ENCODE assay signal across 1 cellular context in the genomic region with DNA sequence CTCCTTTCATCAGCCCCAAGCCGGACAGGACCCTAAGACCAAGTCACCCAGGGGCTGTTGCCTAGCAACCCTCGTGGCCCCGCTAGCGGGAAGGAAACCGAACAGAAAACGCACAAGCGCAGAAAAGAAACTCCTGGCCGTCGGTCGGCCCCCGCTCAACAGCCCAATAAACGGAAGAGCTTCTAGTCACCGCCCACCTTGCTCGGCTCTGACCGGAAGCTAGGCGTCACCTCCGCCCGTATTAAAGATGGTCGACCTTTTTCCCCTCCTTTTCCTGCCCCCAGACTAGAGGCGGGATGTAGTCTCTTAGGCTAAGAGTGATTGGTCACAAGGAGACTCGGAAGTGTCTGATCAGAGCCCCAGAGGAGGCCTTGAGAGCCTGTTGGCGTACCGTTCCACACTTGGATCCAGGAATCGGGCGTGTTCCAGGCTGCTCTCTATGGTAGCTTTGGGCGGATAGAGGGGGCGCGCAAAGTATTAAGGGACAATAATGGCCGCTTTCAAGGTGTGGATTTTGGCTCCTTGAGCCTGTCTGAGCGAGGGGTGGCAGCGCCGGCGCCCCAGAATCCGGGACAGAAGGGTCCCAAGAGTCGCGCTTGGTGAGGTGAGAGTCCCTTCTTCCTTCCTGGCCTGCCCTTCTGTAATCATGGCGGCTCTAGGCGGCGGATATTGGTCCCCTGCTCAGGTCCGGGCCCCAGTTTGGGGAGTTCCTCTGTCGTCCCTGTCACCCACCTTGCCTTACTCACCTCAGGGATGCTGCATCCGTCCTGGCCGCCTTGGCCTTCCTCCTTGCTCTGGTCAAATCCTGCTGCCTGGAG.
TF ChIP-seq lines count a peak whose summit lies in the region.

A gene (plus strand): TSS at position 400 of the 818 bp plus-strand sequence. CDS start 2,311 bp downstream, outside the sequence.
A gene (minus strand): TSS at position 173 of the 818 bp plus-strand sequence. CDS start 2,871 bp downstream, outside the sequence.

TF ChIP-seq in HepG2, 621 proteins besides CTCF, POLR2A, EP300 and RAD21 (continued from another document and continues in another):
- TF ChIP-seq, protein P1, sequence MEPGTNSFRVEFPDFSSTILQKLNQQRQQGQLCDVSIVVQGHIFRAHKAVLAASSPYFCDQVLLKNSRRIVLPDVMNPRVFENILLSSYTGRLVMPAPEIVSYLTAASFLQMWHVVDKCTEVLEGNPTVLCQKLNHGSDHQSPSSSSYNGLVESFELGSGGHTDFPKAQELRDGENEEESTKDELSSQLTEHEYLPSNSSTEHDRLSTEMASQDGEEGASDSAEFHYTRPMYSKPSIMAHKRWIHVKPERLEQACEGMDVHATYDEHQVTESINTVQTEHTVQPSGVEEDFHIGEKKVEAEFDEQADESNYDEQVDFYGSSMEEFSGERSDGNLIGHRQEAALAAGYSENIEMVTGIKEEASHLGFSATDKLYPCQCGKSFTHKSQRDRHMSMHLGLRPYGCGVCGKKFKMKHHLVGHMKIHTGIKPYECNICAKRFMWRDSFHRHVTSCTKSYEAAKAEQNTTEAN (CRISPR knock-in tag; conservative IDR thresholded peaks at IDR 0.05) = peak; percentile 26
- no peak for TF ChIP-seq NCOA1 (CRISPR knock-in tag; IDR thresholded peaks at IDR 0.05)
- TF ChIP-seq TSC22D2 (CRISPR knock-in tag; IDR thresholded peaks at IDR 0.05; ENCODE audit: borderline replicate concordance) = peak; percentile 80; the same call in 1 of the 2 replicates
- TF ChIP-seq PPARG (CRISPR knock-in tag; conservative IDR thresholded peaks at IDR 0.05) = no peak
- TF ChIP-seq, protein P2, sequence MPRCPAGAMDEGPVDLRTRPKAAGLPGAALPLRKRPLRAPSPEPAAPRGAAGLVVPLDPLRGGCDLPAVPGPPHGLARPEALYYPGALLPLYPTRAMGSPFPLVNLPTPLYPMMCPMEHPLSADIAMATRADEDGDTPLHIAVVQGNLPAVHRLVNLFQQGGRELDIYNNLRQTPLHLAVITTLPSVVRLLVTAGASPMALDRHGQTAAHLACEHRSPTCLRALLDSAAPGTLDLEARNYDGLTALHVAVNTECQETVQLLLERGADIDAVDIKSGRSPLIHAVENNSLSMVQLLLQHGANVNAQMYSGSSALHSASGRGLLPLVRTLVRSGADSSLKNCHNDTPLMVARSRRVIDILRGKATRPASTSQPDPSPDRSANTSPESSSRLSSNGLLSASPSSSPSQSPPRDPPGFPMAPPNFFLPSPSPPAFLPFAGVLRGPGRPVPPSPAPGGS (CRISPR knock-in tag; IDR thresholded peaks at IDR 0.05) = peak; percentile 56; the same call in 1 of the 2 replicates
- TF ChIP-seq, protein P3, sequence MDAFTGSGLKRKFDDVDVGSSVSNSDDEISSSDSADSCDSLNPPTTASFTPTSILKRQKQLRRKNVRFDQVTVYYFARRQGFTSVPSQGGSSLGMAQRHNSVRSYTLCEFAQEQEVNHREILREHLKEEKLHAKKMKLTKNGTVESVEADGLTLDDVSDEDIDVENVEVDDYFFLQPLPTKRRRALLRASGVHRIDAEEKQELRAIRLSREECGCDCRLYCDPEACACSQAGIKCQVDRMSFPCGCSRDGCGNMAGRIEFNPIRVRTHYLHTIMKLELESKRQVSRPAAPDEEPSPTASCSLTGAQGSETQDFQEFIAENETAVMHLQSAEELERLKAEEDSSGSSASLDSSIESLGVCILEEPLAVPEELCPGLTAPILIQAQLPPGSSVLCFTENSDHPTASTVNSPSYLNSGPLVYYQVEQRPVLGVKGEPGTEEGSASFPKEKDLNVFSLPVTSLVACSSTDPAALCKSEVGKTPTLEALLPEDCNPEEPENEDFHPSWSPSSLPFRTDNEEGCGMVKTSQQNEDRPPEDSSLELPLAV (CRISPR knock-in tag; conservative IDR thresholded peaks at IDR 0.05; ENCODE audit: low read depth) = no peak
- TF ChIP-seq, protein P4, sequence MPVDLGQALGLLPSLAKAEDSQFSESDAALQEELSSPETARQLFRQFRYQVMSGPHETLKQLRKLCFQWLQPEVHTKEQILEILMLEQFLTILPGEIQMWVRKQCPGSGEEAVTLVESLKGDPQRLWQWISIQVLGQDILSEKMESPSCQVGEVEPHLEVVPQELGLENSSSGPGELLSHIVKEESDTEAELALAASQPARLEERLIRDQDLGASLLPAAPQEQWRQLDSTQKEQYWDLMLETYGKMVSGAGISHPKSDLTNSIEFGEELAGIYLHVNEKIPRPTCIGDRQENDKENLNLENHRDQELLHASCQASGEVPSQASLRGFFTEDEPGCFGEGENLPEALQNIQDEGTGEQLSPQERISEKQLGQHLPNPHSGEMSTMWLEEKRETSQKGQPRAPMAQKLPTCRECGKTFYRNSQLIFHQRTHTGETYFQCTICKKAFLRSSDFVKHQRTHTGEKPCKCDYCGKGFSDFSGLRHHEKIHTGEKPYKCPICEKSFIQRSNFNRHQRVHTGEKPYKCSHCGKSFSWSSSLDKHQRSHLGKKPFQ (CRISPR knock-in tag; IDR thresholded peaks at IDR 0.05; ENCODE audit: insufficient replicate concordance) = no peak
- TF ChIP-seq NR2C2 (CRISPR knock-in tag; IDR thresholded peaks at IDR 0.05; ENCODE audit: borderline replicate concordance) = peak; percentile 95
- peak; percentile 98; the same call in 1 of the 2 replicates for TF ChIP-seq ZNF501 (CRISPR knock-in tag; IDR thresholded peaks at IDR 0.05)
- TF ChIP-seq ZNF772 (CRISPR knock-in tag; IDR thresholded peaks at IDR 0.05) = peak; percentile 61; the same call in 1 of the 2 replicates
- peak; percentile 89 for TF ChIP-seq TARDBP (CRISPR knock-in tag; IDR thresholded peaks at IDR 0.05)
- peak; percentile 37; the same call in 1 of the 2 replicates for TF ChIP-seq ZSCAN31 (CRISPR knock-in tag; IDR thresholded peaks at IDR 0.05; ENCODE audit: low read depth)
- TF ChIP-seq, protein P5, sequence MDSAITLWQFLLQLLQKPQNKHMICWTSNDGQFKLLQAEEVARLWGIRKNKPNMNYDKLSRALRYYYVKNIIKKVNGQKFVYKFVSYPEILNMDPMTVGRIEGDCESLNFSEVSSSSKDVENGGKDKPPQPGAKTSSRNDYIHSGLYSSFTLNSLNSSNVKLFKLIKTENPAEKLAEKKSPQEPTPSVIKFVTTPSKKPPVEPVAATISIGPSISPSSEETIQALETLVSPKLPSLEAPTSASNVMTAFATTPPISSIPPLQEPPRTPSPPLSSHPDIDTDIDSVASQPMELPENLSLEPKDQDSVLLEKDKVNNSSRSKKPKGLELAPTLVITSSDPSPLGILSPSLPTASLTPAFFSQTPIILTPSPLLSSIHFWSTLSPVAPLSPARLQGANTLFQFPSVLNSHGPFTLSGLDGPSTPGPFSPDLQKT (CRISPR knock-in tag; IDR thresholded peaks at IDR 0.05; ENCODE audit: borderline replicate concordance) = no peak; the same call in 1 of the 2 replicates
- no peak for TF ChIP-seq RFXANK (CRISPR knock-in tag; IDR thresholded peaks at IDR 0.05)
- no peak for TF ChIP-seq PHB2 (IDR thresholded peaks at IDR 0.05; ENCODE audit: partially characterized antibody)
- no peak for TF ChIP-seq RBM22 (optimal IDR thresholded peaks at IDR 0.05; ENCODE audit: low read length)
- TF ChIP-seq, protein P6, sequence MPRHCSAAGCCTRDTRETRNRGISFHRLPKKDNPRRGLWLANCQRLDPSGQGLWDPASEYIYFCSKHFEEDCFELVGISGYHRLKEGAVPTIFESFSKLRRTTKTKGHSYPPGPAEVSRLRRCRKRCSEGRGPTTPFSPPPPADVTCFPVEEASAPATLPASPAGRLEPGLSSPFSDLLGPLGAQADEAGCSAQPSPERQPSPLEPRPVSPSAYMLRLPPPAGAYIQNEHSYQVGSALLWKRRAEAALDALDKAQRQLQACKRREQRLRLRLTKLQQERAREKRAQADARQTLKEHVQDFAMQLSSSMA (CRISPR knock-in tag; IDR thresholded peaks at IDR 0.05) = no peak
- no peak; the same call in 1 of the 2 replicates for TF ChIP-seq ZNF570 (CRISPR knock-in tag; IDR thresholded peaks at IDR 0.05; ENCODE audit: borderline replicate concordance)
- TF ChIP-seq, protein P7, sequence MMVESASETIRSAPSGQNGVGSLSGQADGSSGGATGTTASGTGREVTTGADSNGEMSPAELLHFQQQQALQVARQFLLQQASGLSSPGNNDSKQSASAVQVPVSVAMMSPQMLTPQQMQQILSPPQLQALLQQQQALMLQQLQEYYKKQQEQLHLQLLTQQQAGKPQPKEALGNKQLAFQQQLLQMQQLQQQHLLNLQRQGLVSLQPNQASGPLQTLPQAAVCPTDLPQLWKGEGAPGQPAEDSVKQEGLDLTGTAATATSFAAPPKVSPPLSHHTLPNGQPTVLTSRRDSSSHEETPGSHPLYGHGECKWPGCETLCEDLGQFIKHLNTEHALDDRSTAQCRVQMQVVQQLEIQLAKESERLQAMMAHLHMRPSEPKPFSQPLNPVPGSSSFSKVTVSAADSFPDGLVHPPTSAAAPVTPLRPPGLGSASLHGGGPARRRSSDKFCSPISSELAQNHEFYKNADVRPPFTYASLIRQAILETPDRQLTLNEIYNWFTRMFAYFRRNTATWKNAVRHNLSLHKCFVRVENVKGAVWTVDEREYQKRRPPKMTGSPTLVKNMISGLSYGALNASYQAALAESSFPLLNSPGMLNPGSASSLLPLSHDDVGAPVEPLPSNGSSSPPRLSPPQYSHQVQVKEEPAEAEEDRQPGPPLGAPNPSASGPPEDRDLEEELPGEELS (CRISPR knock-in tag; IDR thresholded peaks at IDR 0.05) = peak; percentile 26
- peak; percentile 44; the same call in 1 of the 2 replicates for TF ChIP-seq NKX3-1 (CRISPR knock-in tag; IDR thresholded peaks at IDR 0.05)
- no peak; the same call in 1 of the 2 replicates for TF ChIP-seq ZNF460 (CRISPR knock-in tag; IDR thresholded peaks at IDR 0.05; ENCODE audit: borderline replicate concordance)
- TF ChIP-seq ZSCAN22 (CRISPR knock-in tag; IDR thresholded peaks at IDR 0.05) = no peak
- TF ChIP-seq, protein P8, sequence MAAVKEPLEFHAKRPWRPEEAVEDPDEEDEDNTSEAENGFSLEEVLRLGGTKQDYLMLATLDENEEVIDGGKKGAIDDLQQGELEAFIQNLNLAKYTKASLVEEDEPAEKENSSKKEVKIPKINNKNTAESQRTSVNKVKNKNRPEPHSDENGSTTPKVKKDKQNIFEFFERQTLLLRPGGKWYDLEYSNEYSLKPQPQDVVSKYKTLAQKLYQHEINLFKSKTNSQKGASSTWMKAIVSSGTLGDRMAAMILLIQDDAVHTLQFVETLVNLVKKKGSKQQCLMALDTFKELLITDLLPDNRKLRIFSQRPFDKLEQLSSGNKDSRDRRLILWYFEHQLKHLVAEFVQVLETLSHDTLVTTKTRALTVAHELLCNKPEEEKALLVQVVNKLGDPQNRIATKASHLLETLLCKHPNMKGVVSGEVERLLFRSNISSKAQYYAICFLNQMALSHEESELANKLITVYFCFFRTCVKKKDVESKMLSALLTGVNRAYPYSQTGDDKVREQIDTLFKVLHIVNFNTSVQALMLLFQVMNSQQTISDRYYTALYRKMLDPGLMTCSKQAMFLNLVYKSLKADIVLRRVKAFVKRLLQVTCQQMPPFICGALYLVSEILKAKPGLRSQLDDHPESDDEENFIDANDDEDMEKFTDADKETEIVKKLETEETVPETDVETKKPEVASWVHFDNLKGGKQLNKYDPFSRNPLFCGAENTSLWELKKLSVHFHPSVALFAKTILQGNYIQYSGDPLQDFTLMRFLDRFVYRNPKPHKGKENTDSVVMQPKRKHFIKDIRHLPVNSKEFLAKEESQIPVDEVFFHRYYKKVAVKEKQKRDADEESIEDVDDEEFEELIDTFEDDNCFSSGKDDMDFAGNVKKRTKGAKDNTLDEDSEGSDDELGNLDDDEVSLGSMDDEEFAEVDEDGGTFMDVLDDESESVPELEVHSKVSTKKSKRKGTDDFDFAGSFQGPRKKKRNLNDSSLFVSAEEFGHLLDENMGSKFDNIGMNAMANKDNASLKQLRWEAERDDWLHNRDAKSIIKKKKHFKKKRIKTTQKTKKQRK (IDR thresholded peaks at IDR 0.05; ENCODE audit: low read length) = no peak
- TF ChIP-seq CHCHD3 (CRISPR knock-in tag; IDR thresholded peaks at IDR 0.05) = no peak
- peak; percentile 81 for TF ChIP-seq KAT7 (CRISPR knock-in tag; IDR thresholded peaks at IDR 0.05; ENCODE audit: borderline replicate concordance)
- peak; percentile 52 for TF ChIP-seq FOSL2 (CRISPR knock-in tag; IDR thresholded peaks at IDR 0.05)
- TF ChIP-seq RFX3 (CRISPR knock-in tag; IDR thresholded peaks at IDR 0.05) = peak; percentile 78
- TF ChIP-seq WIZ (CRISPR knock-in tag; IDR thresholded peaks at IDR 0.05) = no peak
- TF ChIP-seq, protein P9, sequence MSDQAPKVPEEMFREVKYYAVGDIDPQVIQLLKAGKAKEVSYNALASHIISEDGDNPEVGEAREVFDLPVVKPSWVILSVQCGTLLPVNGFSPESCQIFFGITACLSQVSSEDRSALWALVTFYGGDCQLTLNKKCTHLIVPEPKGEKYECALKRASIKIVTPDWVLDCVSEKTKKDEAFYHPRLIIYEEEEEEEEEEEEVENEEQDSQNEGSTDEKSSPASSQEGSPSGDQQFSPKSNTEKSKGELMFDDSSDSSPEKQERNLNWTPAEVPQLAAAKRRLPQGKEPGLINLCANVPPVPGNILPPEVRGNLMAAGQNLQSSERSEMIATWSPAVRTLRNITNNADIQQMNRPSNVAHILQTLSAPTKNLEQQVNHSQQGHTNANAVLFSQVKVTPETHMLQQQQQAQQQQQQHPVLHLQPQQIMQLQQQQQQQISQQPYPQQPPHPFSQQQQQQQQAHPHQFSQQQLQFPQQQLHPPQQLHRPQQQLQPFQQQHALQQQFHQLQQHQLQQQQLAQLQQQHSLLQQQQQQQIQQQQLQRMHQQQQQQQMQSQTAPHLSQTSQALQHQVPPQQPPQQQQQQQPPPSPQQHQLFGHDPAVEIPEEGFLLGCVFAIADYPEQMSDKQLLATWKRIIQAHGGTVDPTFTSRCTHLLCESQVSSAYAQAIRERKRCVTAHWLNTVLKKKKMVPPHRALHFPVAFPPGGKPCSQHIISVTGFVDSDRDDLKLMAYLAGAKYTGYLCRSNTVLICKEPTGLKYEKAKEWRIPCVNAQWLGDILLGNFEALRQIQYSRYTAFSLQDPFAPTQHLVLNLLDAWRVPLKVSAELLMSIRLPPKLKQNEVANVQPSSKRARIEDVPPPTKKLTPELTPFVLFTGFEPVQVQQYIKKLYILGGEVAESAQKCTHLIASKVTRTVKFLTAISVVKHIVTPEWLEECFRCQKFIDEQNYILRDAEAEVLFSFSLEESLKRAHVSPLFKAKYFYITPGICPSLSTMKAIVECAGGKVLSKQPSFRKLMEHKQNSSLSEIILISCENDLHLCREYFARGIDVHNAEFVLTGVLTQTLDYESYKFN (CRISPR knock-in tag; conservative IDR thresholded peaks at IDR 0.05) = peak; percentile 64
- no peak; the same call in 1 of the 2 replicates for TF ChIP-seq CEBPG (CRISPR knock-in tag; IDR thresholded peaks at IDR 0.05)
- TF ChIP-seq HOXA3 (CRISPR knock-in tag; IDR thresholded peaks at IDR 0.05) = peak; percentile 98
- peak; percentile 93; the same call in 1 of the 2 replicates for TF ChIP-seq ZNF567 (CRISPR knock-in tag; IDR thresholded peaks at IDR 0.05; ENCODE audit: borderline replicate concordance)
- TF ChIP-seq MEF2D (CRISPR knock-in tag; IDR thresholded peaks at IDR 0.05) = 0 out of 2 replicates have a peak, but pooled peaks have one; percentile 54
- peak; percentile 82; the same call in 1 of the 2 replicates for TF ChIP-seq CCDC6 (CRISPR knock-in tag; IDR thresholded peaks at IDR 0.05)
- TF ChIP-seq ZNF891 (CRISPR knock-in tag; IDR thresholded peaks at IDR 0.05) = no peak
- no peak for TF ChIP-seq ZNF746 (CRISPR knock-in tag; IDR thresholded peaks at IDR 0.05)
- no peak for TF ChIP-seq HNF4A (CRISPR knock-in tag; IDR thresholded peaks at IDR 0.05)
- TF ChIP-seq MTF1 (CRISPR knock-in tag; IDR thresholded peaks at IDR 0.05) = no peak
- TF ChIP-seq ZSCAN21 (CRISPR knock-in tag; IDR thresholded peaks at IDR 0.05; ENCODE audit: borderline replicate concordance) = peak; percentile 37; the same call in 1 of the 2 replicates
- TF ChIP-seq ZNF263 (CRISPR knock-in tag; IDR thresholded peaks at IDR 0.05) = 0 out of 2 replicates have a peak, but pooled peaks have one; percentile 14
